Comparison of ENCODE assay signal across 19 cellular contexts in genomic region chr12:65755596-65755978, GRCh38.
DNase-seq lines count a peak whose midpoint lies in the region; ATAC-seq, FAIRE-seq and TF ChIP-seq lines count a peak whose summit lies in the region.
"Had no signal": no experiment of that assay in that cellular context is flagged by ENCODE, and none has a peak within 500 bp of the region (broad histone marks: within the 10 kb centered on the region; RNA-seq: fewer than 3 reads in every experiment).

No MANE protein-coding gene starts in this region.

- intact Hi-C loops in dorsolateral prefrontal cortex (cut with DNase I), result no loop called here

- peak overlapping the region; percentile 7; the same call in 1 of the 2 replicates for H3K4me2 ChIP-seq in GM23338
- no peak overlapping the region for H3K4me2 ChIP-seq in astrocyte (ENCODE audit: low read length)

- no peaks in the 10 kb centered on the region for H4K20me1 ChIP-seq in GM23338 (replicated peaks; ENCODE audit: insufficient read depth)
- H4K20me1 ChIP-seq in astrocyte (ENCODE audit: insufficient read depth, low read length), result no peaks in the 10 kb centered on the region

- in situ Hi-C loops in G401 (cut with HindIII; ENCODE audit: low sequenced_read_pairs), result no loop called here

- H3K4me3 ChIP-seq in GM23338 (no peak overlapping the region), astrocyte (ENCODE audit: insufficient read depth, low read depth, low read length) (no peak overlapping the region), fibroblast of mammary gland (ENCODE audit: control insufficient read depth, low read depth, low read length) (no peak overlapping the region), coronary artery (no peak overlapping the region), dorsolateral prefrontal cortex (no peak overlapping the region)
- H3K4me3 ChIP-seq: K562 had no signal

- H3K27ac ChIP-seq in GM23338 (ENCODE audit: low read depth) (no peak overlapping the region), astrocyte (ENCODE audit: low read depth, low read length) (no peak overlapping the region), coronary artery (no peak overlapping the region), dorsolateral prefrontal cortex (no peak overlapping the region)

- TF ChIP-seq CTCF in GM23338 (conservative IDR thresholded peaks at IDR 0.05; ENCODE audit: low read depth in 2 of 2) (no peak), astrocyte (IDR thresholded peaks at IDR 0.05; ENCODE audit: insufficient read depth, low read depth, low read length) (no peak), fibroblast of mammary gland (conservative IDR thresholded peaks at IDR 0.05; ENCODE audit: control insufficient read depth, insufficient read depth, low read depth, low read length) (no peak), coronary artery (IDR thresholded peaks at IDR 0.05) (no peak), dorsolateral prefrontal cortex (IDR thresholded peaks at IDR 0.05 in 54 of 56, conservative IDR thresholded peaks at IDR 0.05 in 2 of 56; ENCODE audit: low read depth in 1 of 56, partially characterized antibody in 56 of 56) (no peak)

- ATAC-seq in GM23338, result no peak
- ATAC-seq in HG02870 (IDR thresholded peaks at IDR 0.05; ENCODE audit: unreplicated experiment), result no peak
- ATAC-seq: K562, SK-N-SH treated with all-trans-retinoic acid at 6 μM for 48 hours had no signal

- H3K27ac Mint-ChIP-seq in GM23338, result no peak overlapping the region
- H3K27ac Mint-ChIP-seq in astrocyte (ENCODE audit: unreplicated experiment), result no peak overlapping the region
- H3K27ac Mint-ChIP-seq: CD8-positive, alpha-beta memory T cell had no signal

- peaks cover 10% of the 10 kb centered on the region; the same call in 1 of the 2 replicates for H3K9me2 ChIP-seq in GM23338 (ENCODE audit: insufficient read depth)

- H3K79me2 ChIP-seq in GM23338 (replicated peaks; ENCODE audit: insufficient read depth) (no peaks in the 10 kb centered on the region), astrocyte (ENCODE audit: insufficient read depth, low read length) (no peaks in the 10 kb centered on the region)

- no peaks in the 10 kb centered on the region for H3K27me3 Mint-ChIP-seq in GM23338 (ENCODE audit: insufficient read depth, low read depth, poor library complexity)
- peaks cover 2% of the 10 kb centered on the region for H3K27me3 Mint-ChIP-seq in astrocyte (ENCODE audit: low read depth, unreplicated experiment)

- H3K4me1 Mint-ChIP-seq in GM23338 (peaks cover 30% of the 10 kb centered on the region), astrocyte (ENCODE audit: low read depth, unreplicated experiment) (peaks cover 6% of the 10 kb centered on the region)
- H3K4me1 Mint-ChIP-seq: CD8-positive, alpha-beta memory T cell had no signal

- H3K9me3 Mint-ChIP-seq in GM23338 (no peaks in the 10 kb centered on the region), astrocyte (ENCODE audit: unreplicated experiment) (no peaks in the 10 kb centered on the region)

- H3K27me3 ChIP-seq in GM23338 (ENCODE audit: insufficient read depth), result no peaks in the 10 kb centered on the region
- H3K27me3 ChIP-seq in astrocyte (ENCODE audit: insufficient read depth, low read length), result no peaks in the 10 kb centered on the region
- peaks cover 0 to 40% (median 0%) of the 10 kb centered on the region in 45 donors for H3K27me3 ChIP-seq in dorsolateral prefrontal cortex

- no peaks in the 10 kb centered on the region for H3K36me3 Mint-ChIP-seq in GM23338 (ENCODE audit: low read depth)
- H3K36me3 Mint-ChIP-seq in astrocyte (ENCODE audit: low read depth, unreplicated experiment), result no peaks in the 10 kb centered on the region
- H3K36me3 Mint-ChIP-seq: CD8-positive, alpha-beta memory T cell had no signal

- H3K9ac ChIP-seq in astrocyte (ENCODE audit: low read length), result no peak overlapping the region

- DNase-seq in GM23338 (ENCODE audit: low spot score) (no peak), astrocyte (ENCODE audit: low read depth) (peak; percentile 36), fibroblast of mammary gland (ENCODE audit: low read depth) (peak; percentile 75), renal cortical epithelial cell (ENCODE audit: low read depth) (peak; percentile 66), coronary artery (ENCODE audit: low spot score) (no peak), G401 (ENCODE audit: low spot score) (no peak), dorsolateral prefrontal cortex (no peak)
- DNase-seq: C1 segment of cervical spinal cord; CD8-positive, alpha-beta memory T cell; NCI-H187; NCI-H2107; NCI-H2227 treated with DMSO at 0.1 percent for 48 hours; NCI-H510A treated with DMSO at 0.1 percent for 48 hours; NCI-H774; SIG-M5 had no signal

- no peaks in the 10 kb centered on the region for H3K9me3 ChIP-seq in astrocyte (ENCODE audit: insufficient read depth, low read depth, low read length)

- FAIRE-seq in astrocyte (lab: Jason Lieb, UNC), result no peak
- FAIRE-seq: D721Med, K562 had no signal

- H3K4me1 ChIP-seq in GM23338 (ENCODE audit: insufficient read depth) (peaks cover 20% of the 10 kb centered on the region), astrocyte (ENCODE audit: insufficient read depth, low read length) (no peaks in the 10 kb centered on the region)

- H3K4me3 Mint-ChIP-seq in GM23338 (no peak overlapping the region), astrocyte (ENCODE audit: unreplicated experiment) (no peak overlapping the region)
- H3K4me3 Mint-ChIP-seq: CD8-positive, alpha-beta memory T cell had no signal

- 0 out of 2 replicates have a peak, but pooled peaks cover 2% of the 10 kb centered on the region for H3F3A ChIP-seq in GM23338 (replicated peaks; ENCODE audit: low read depth)

- H2AFZ ChIP-seq in GM23338 (no peak overlapping the region), astrocyte (ENCODE audit: low read depth, low read length) (no peak overlapping the region)

- no peaks in the 10 kb centered on the region for H3K36me3 ChIP-seq in GM23338 (ENCODE audit: insufficient read depth)
- no peaks in the 10 kb centered on the region for H3K36me3 ChIP-seq in astrocyte (ENCODE audit: insufficient read depth, low read length)

TF ChIP-seq in GM23338, 12 proteins besides CTCF, POLR2A, EP300 and RAD21:
- TF ChIP-seq EZH2phosphoT487 (IDR thresholded peaks at IDR 0.05; ENCODE audit: unreplicated experiment) (no peak), ZNF331 (CRISPR knock-in tag; IDR thresholded peaks at IDR 0.05; ENCODE audit: low read depth) (no peak), REST (IDR thresholded peaks at IDR 0.05; ENCODE audit: unreplicated experiment) (no peak)

Comparison
In these comparisons a context has a peak if more than half of its experiments do, and no peak if none do; other contexts are left out.
1. DNase-seq: peak in astrocyte (single experiment), fibroblast of mammary gland (single experiment) and renal cortical epithelial cell (single experiment); none in GM23338 (single experiment), coronary artery (single experiment), G401 (single experiment) and dorsolateral prefrontal cortex (0 of 10).